In the genomic region with DNA sequence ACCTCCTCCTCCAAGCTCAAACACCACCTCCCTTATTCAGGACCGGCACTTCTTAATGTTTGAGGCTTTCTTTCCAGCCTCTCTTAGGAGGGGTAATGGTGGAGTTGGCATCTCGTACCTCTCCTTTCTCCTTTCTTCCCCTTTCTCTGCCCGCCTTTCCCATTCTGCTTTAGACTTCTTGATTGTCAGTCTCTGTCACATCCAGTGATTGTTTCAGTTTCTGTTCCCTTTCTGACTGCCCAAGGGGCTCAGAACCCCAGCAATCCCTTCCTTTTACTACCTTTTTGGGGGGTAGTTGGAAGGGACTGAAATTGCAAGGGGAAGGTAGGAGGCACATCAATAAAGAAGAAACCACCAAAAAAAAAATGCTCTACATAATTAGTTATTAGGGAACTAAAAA, we compare ENCODE assay signal across 14 cellular contexts. TPM values are rescaled to one million over a fixed set of nuclear protein-coding genes. Genes with fewer than 3 reads are reported as not detected.
A peak's percentile ranks its signal among the peaks of the same experiment; 100 is the strongest.
DNase-seq lines count a peak whose midpoint lies in the region; ATAC-seq and TF ChIP-seq lines count a peak whose summit lies in the region.
"Had no signal": no experiment of that assay in that cellular context is flagged by ENCODE, and none has a peak within 500 bp of the region (broad histone marks: within the 10 kb centered on the region; RNA-seq: fewer than 3 reads in every experiment).

No MANE protein-coding gene starts in this region.

- H3K56ac ChIP-seq in H9 (ENCODE audit: insufficient read length, low read depth, low read length), result no peak overlapping the region

- no peak for TF ChIP-seq CTCF in H9 (conservative IDR thresholded peaks at IDR 0.05)
- TF ChIP-seq CTCF in activated B cell treated with CpG ODN at 0.5 μM for 24 hours (IDR thresholded peaks at IDR 0.05), result no peak
- no peak for TF ChIP-seq CTCF in glutamatergic neuron (IDR thresholded peaks at IDR 0.05; ENCODE audit: partially characterized antibody, unreplicated experiment)

- H2BK20ac ChIP-seq in H9 (ENCODE audit: low read depth, low read length, poor library complexity, severe bottlenecking), result no peak overlapping the region

- no peak overlapping the region for H3K4me3 ChIP-seq in CD4-positive, alpha-beta memory T cell (ENCODE audit: low read length in 2 of 2)
- no peak overlapping the region for H3K4me3 ChIP-seq in neuronal stem cell (ENCODE audit: low read length in 2 of 2)
- H3K4me3 ChIP-seq: spleen had no signal

- H3K14ac ChIP-seq in H9 (ENCODE audit: insufficient read depth, low read length) (no peak overlapping the region), neuronal stem cell (ENCODE audit: low read length) (no peak overlapping the region)

- H3K27me3 ChIP-seq in CD4-positive, alpha-beta memory T cell (ENCODE audit: insufficient read depth, low read length), result no peaks in the 10 kb centered on the region
- H3K27me3 ChIP-seq in H9 (ENCODE audit: insufficient read depth, low read length) (no peaks in the 10 kb centered on the region), neuronal stem cell (ENCODE audit: control insufficient read depth in 3 of 3, insufficient read depth in 3 of 3, low read depth in 1 of 3, low read length in 3 of 3) (no peaks in the 10 kb centered on the region)
- H3K27me3 ChIP-seq: spleen had no signal

- H4K8ac ChIP-seq in H9 (replicated peaks; ENCODE audit: insufficient read length, low read depth, low read length) (no peak overlapping the region), neuronal stem cell (ENCODE audit: low read depth, low read length) (no peak overlapping the region)

- ATAC-seq in activated B cell treated with CpG ODN at 0.5 μM for 24 hours (ENCODE audit: low read depth), result no peak
- ATAC-seq: activated CD4-positive, CD25-positive, alpha-beta regulatory T cell treated with anti-CD3 and anti-CD28 coated beads, Interleukin-2, amount 50 U/mL, for 24 hours; esophagus mucosa had no signal

- intact Hi-C loops in CD4-positive, alpha-beta memory T cell (cut with micrococcal nuclease), result no loop called here
- intact Hi-C loops in activated B cell treated with CpG ODN at 0.5 μM for 24 hours (cut with micrococcal nuclease), result no loop called here

- H3K79me1 ChIP-seq in H9 (ENCODE audit: insufficient read depth, low read depth, low read length, poor library complexity, severe bottlenecking) (peaks cover 7% of the 10 kb centered on the region), neuronal stem cell (ENCODE audit: low read depth, low read length) (peaks cover 3% of the 10 kb centered on the region)

- H3K9ac ChIP-seq in H9 (ENCODE audit: extremely low read depth, insufficient read length, low read length), result no peak overlapping the region
- H3K9ac ChIP-seq in neuronal stem cell (ENCODE audit: low read depth, low read length, poor library complexity), result no peak overlapping the region
- H3K9ac ChIP-seq: parathyroid adenoma had no signal

- H3K18ac ChIP-seq in H9 (ENCODE audit: insufficient read length, low read depth, low read length), result no peak overlapping the region
- no peak overlapping the region for H3K18ac ChIP-seq in neuronal stem cell (ENCODE audit: low read length)

- H3K4me1 Mint-ChIP-seq in CD4-positive, alpha-beta memory T cell, result peaks cover 49 to 76% (median 64%) of the 10 kb centered on the region in 4 donors
- peaks cover 18 to 27% of the 10 kb centered on the region in 2 experiments for H3K4me1 Mint-ChIP-seq in H9
- H3K4me1 Mint-ChIP-seq in activated B cell treated with CpG ODN at 0.5 μM for 24 hours, result peaks cover 75% of the 10 kb centered on the region
- peaks cover 8% of the 10 kb centered on the region for H3K4me1 Mint-ChIP-seq in glutamatergic neuron (ENCODE audit: low read depth, unreplicated experiment)

- H2BK12ac ChIP-seq in H9 (ENCODE audit: insufficient read length, low read depth, low read length), result no peak overlapping the region
- H2BK12ac ChIP-seq in neuronal stem cell (ENCODE audit: low read length), result no peak overlapping the region

- H3K27ac ChIP-seq in CD4-positive, alpha-beta memory T cell (ENCODE audit: low read depth, low read length), result no peak overlapping the region
- H3K27ac ChIP-seq in H9 (ENCODE audit: insufficient read length, low read depth, low read length) (no peak overlapping the region), neuronal stem cell (replicated peaks; ENCODE audit: low read length) (no peak overlapping the region)
- H3K27ac ChIP-seq: parathyroid adenoma had no signal

- H2AFZ ChIP-seq in H9 (ENCODE audit: low read length) (no peak overlapping the region), neuronal stem cell (ENCODE audit: low read length) (no peak overlapping the region)
- H2AFZ ChIP-seq: parathyroid adenoma had no signal

- H4K20me1 ChIP-seq in H9 (ENCODE audit: control insufficient read depth, insufficient read depth, insufficient read length), result no peaks in the 10 kb centered on the region

- H3K79me2 ChIP-seq in H9 (ENCODE audit: insufficient read depth, low read length), result peaks cover 24% of the 10 kb centered on the region; the same call in 1 of the 2 replicates

- no peak overlapping the region for H3K23ac ChIP-seq in H9 (ENCODE audit: insufficient read length, low read depth, low read length)
- H3K23ac ChIP-seq in neuronal stem cell (ENCODE audit: low read depth, low read length, poor library complexity), result no peak overlapping the region

- peak overlapping the region; percentile 56 to 89 (median 75) for H3K27ac Mint-ChIP-seq in CD4-positive, alpha-beta memory T cell
- H3K27ac Mint-ChIP-seq in H9 (peak overlapping the region in 2 of 3 experiments; percentile 23 to 55; a peak in 6 of 7 replicates), activated B cell treated with CpG ODN at 0.5 μM for 24 hours (peak overlapping the region; percentile 88), glutamatergic neuron (ENCODE audit: unreplicated experiment) (no peak overlapping the region)

- H3K4ac ChIP-seq in H9 (ENCODE audit: low read depth, low read length), result no peak overlapping the region
- no peak overlapping the region for H3K4ac ChIP-seq in neuronal stem cell (ENCODE audit: low read length)

- no peaks in the 10 kb centered on the region for H3K27me3 Mint-ChIP-seq in CD4-positive, alpha-beta memory T cell
- peaks cover 1% of the 10 kb centered on the region; the same call in 1 of the 2 replicates for H3K27me3 Mint-ChIP-seq in H9 (ENCODE audit: low read depth)
- no peaks in the 10 kb centered on the region for H3K27me3 Mint-ChIP-seq in activated B cell treated with CpG ODN at 0.5 μM for 24 hours
- peaks cover 8% of the 10 kb centered on the region for H3K27me3 Mint-ChIP-seq in glutamatergic neuron (ENCODE audit: unreplicated experiment)

- no peak overlapping the region for H4K91ac ChIP-seq in H9 (ENCODE audit: insufficient read length, low read depth, low read length)
- no peak overlapping the region for H4K91ac ChIP-seq in neuronal stem cell (ENCODE audit: low read depth, low read length, poor library complexity)

- H3K9me3 Mint-ChIP-seq in CD4-positive, alpha-beta memory T cell, result no peaks in the 10 kb centered on the region
- H3K9me3 Mint-ChIP-seq in H9 (no peaks in the 10 kb centered on the region; a peak in 1 of 5 replicates), activated B cell treated with CpG ODN at 0.5 μM for 24 hours (no peaks in the 10 kb centered on the region), glutamatergic neuron (ENCODE audit: unreplicated experiment) (peaks cover 6% of the 10 kb centered on the region)

- DNase-seq in CD4-positive, alpha-beta memory T cell, result no peak
- DNase-seq in H9, result no peak
- no peak for DNase-seq in activated B cell treated with CpG ODN at 0.5 μM for 24 hours
- DNase-seq in midbrain (lab: John Stamatoyannopoulos, UW), result peak; percentile 13
- no peak for DNase-seq in glutamatergic neuron
- no peak for DNase-seq in NCI-H1436 (lab: John Stamatoyannopoulos, UW)
- no peak for DNase-seq in NCI-H2107 (lab: John Stamatoyannopoulos, UW)
- DNase-seq in neuronal stem cell (ENCODE audit: low spot score), result no peak
- DNase-seq: NCI-H1694, NCI-H526 treated with DMSO at 0.1 percent for 48 hours, spleen had no signal

- peak overlapping the region in 7 of 8 donors; percentile 2 to 63 (median 24) for H3K4me3 Mint-ChIP-seq in CD4-positive, alpha-beta memory T cell
- no peak overlapping the region for H3K4me3 Mint-ChIP-seq in H9
- peak overlapping the region; percentile 63 for H3K4me3 Mint-ChIP-seq in activated B cell treated with CpG ODN at 0.5 μM for 24 hours
- no peak overlapping the region for H3K4me3 Mint-ChIP-seq in glutamatergic neuron (ENCODE audit: unreplicated experiment)

- H3K4me2 ChIP-seq in H9 (ENCODE audit: insufficient read depth, insufficient read length, low read length) (no peak overlapping the region), neuronal stem cell (ENCODE audit: insufficient read depth, low read length, poor library complexity, severe bottlenecking) (no peak overlapping the region)

- CTCF ChIA-PET in CD4-positive, alpha-beta memory T cell (lab: Charles Lee; ENCODE audit: partially characterized antibody), result interaction anchor here (1.0 to 1.4 kb wide), 2 partner anchors 33 to 34 kb away, joined by 3 to 6 read pairs; no protein-coding TSS in a partner anchor
- CTCF ChIA-PET in activated B cell treated with CpG ODN at 0.5 μM for 24 hours (lab: Charles Lee), result no interaction called here

- WGBS in H9 (ENCODE audit: extremely low coverage, insufficient read length, low lambda C conversion rate), result no CpG with 5 or more reads among the region's 3 CpGs
- no CpG with 5 or more reads among the region's 3 CpGs for WGBS in neuronal stem cell (ENCODE audit: extremely low coverage in 2 of 2, insufficient read length in 2 of 2, insufficient replicate concordance in 1 of 2), 2 donors

- H3K36me3 ChIP-seq in CD4-positive, alpha-beta memory T cell (ENCODE audit: insufficient read depth, low read length), result peaks cover 11% of the 10 kb centered on the region
- peaks cover 11 to 39% of the 10 kb centered on the region in 2 donors for H3K36me3 ChIP-seq in neuronal stem cell (replicated peaks in 1 of 2; ENCODE audit: control insufficient read depth in 2 of 2, insufficient read depth in 2 of 2, low read length in 2 of 2)

- H2AK5ac ChIP-seq in H9 (ENCODE audit: insufficient read length, low read length), result no peak overlapping the region
- H2AK5ac ChIP-seq in neuronal stem cell (ENCODE audit: low read depth, low read length), result no peak overlapping the region

- H2BK5ac ChIP-seq in H9 (ENCODE audit: insufficient read length, low read length) (no peak overlapping the region), neuronal stem cell (ENCODE audit: low read length) (no peak overlapping the region)

- H2BK120ac ChIP-seq in H9 (ENCODE audit: low read depth, low read length, poor library complexity, severe bottlenecking) (no peak overlapping the region), neuronal stem cell (ENCODE audit: low read depth, low read length) (no peak overlapping the region)

- peaks cover 4% of the 10 kb centered on the region for H3K23me2 ChIP-seq in H9 (ENCODE audit: insufficient read length, low read depth, low read length, poor library complexity, severe bottlenecking)

- no peaks in the 10 kb centered on the region for H3K9me3 ChIP-seq in CD4-positive, alpha-beta memory T cell (ENCODE audit: control insufficient read depth in 1 of 2, low read length in 2 of 2)
- H3K9me3 ChIP-seq in H9 (ENCODE audit: control insufficient read depth, low read depth, low read length) (no peaks in the 10 kb centered on the region), neuronal stem cell (replicated peaks in 1 of 2; ENCODE audit: control insufficient read depth in 2 of 2, insufficient read depth in 1 of 2, low read depth in 1 of 2, low read length in 2 of 2) (no peaks in the 10 kb centered on the region)
- H3K9me3 ChIP-seq: spleen had no signal

- H3K36me3 Mint-ChIP-seq in CD4-positive, alpha-beta memory T cell, result peaks cover 21 to 60% of the 10 kb centered on the region in 2 donors
- H3K36me3 Mint-ChIP-seq in H9 (ENCODE audit: insufficient read depth in 1 of 3, low read depth in 3 of 3) (peaks cover 7 to 34% (median 30%) of the 10 kb centered on the region in 3 experiments; a peak in 6 of 7 replicates), activated B cell treated with CpG ODN at 0.5 μM for 24 hours (ENCODE audit: low read depth) (peaks cover 62% of the 10 kb centered on the region), glutamatergic neuron (ENCODE audit: unreplicated experiment) (no peaks in the 10 kb centered on the region)

- H3K4me1 ChIP-seq in CD4-positive, alpha-beta memory T cell (ENCODE audit: insufficient read depth, low read length), result peaks cover 52% of the 10 kb centered on the region
- H3K4me1 ChIP-seq in H9 (ENCODE audit: insufficient read depth, low read length) (no peaks in the 10 kb centered on the region), neuronal stem cell (ENCODE audit: control insufficient read depth in 2 of 2, insufficient read depth in 1 of 2, low read depth in 1 of 2, low read length in 2 of 2) (peaks cover 2 to 3% of the 10 kb centered on the region in 2 donors)
- H3K4me1 ChIP-seq: parathyroid adenoma had no signal

- no peak overlapping the region for H2BK15ac ChIP-seq in H9 (ENCODE audit: low read depth, low read length)
- no peak overlapping the region for H2BK15ac ChIP-seq in neuronal stem cell (ENCODE audit: low read length)

- H4K5ac ChIP-seq in H9 (ENCODE audit: insufficient read length, low read depth, low read length), result no peak overlapping the region

- POLR2A ChIA-PET in CD4-positive, alpha-beta memory T cell (lab: Charles Lee; ENCODE audit: partially characterized antibody), result no interaction called here
- POLR2A ChIA-PET in activated B cell treated with CpG ODN at 0.5 μM for 24 hours (lab: Charles Lee), result no interaction called here

- H3T11ph ChIP-seq in H9 (ENCODE audit: low read length), result no peak overlapping the region

RNA-seq across cellular contexts. Expression of gene ELK4, which starts 5.6 kb away (rescaled TPM):
- total RNA-seq in CD4-positive, alpha-beta memory T cell, result 100 to 1,000 TPM; 166 to 194 TPM
- polyA plus RNA-seq in CD4-positive, alpha-beta memory T cell, result 1 to 10 TPM; 3.2 to 6.6 TPM
- total RNA-seq in H9 (2021) (28.7 and 31.2 TPM in 2 replicates), activated B cell treated with CpG ODN at 0.5 μM for 24 hours (130 and 141 TPM in 2 replicates), glutamatergic neuron (ENCODE audit: unreplicated experiment) (20.0 TPM)
- polyA plus RNA-seq in neuronal stem cell (2013, experiment 1 of 2), result 15.5 TPM
- 15.7 TPM for polyA plus RNA-seq in neuronal stem cell (2013, experiment 2 of 2)

RNA-seq across cellular contexts. Expression of gene SLC45A3, which starts 54.1 kb away (rescaled TPM):
- under 1 TPM; 0.09 to 0.19 TPM for total RNA-seq in CD4-positive, alpha-beta memory T cell
- not detected for polyA plus RNA-seq in CD4-positive, alpha-beta memory T cell
- total RNA-seq in H9 (2021) (16.7 TPM in 2 replicates), activated B cell treated with CpG ODN at 0.5 μM for 24 hours (6.9 and 7.4 TPM in 2 replicates), glutamatergic neuron (ENCODE audit: unreplicated experiment) (3.7 TPM)
- polyA plus RNA-seq in neuronal stem cell (2013, experiment 1 of 2), result 8.4 TPM
- 8.6 TPM for polyA plus RNA-seq in neuronal stem cell (2013, experiment 2 of 2)

Comparison
In these comparisons a context has a peak if more than half of its experiments do, and no peak if none do; other contexts are left out.
1. H3K4me3 Mint-ChIP-seq: peak in CD4-positive, alpha-beta memory T cell (7 of 8) and activated B cell treated with CpG ODN at 0.5 μM for 24 hours (single experiment); none in H9 (0 of 2) and glutamatergic neuron (single experiment).